13 cellular contexts compared by ENCODE assay signal in genomic region chr1:204514841-204515240, GRCh38. TPM values are rescaled to one million over a fixed set of nuclear protein-coding genes. Genes with fewer than 3 reads are reported as not detected.
A peak's percentile ranks its signal among the peaks of the same experiment; 100 is the strongest.
DNase-seq lines count a peak whose midpoint lies in the region; ATAC-seq and TF ChIP-seq lines count a peak whose summit lies in the region.
"Had no signal": no experiment of that assay in that cellular context is flagged by ENCODE, and none has a peak within 500 bp of the region (broad histone marks: within the 10 kb centered on the region; RNA-seq: fewer than 3 reads in every experiment).

No MANE protein-coding gene starts in this region.

- peaks cover 3% of the 10 kb centered on the region for H3K36me3 ChIP-seq in CD4-positive, CD25-positive, alpha-beta regulatory T cell (ENCODE audit: control insufficient read depth, insufficient read depth, low read length)
- H3K36me3 ChIP-seq in Caco-2 (ENCODE audit: control insufficient read depth, insufficient read depth, low read length): no peaks in the 10 kb centered on the region

- H3K9me3 Mint-ChIP-seq in CD4-positive, CD25-positive, alpha-beta regulatory T cell: no peaks in the 10 kb centered on the region
- no peaks in the 10 kb centered on the region for H3K9me3 Mint-ChIP-seq in Caco-2 (ENCODE audit: unreplicated experiment)

- peak overlapping the region; percentile 11 to 37 (median 29) for H3K4me3 Mint-ChIP-seq in CD4-positive, CD25-positive, alpha-beta regulatory T cell
- H3K4me3 Mint-ChIP-seq in Caco-2 (ENCODE audit: unreplicated experiment) (peak overlapping the region; percentile 15), T-helper 17 cell (peak overlapping the region; percentile 43)

- no peak for TF ChIP-seq CTCF in Caco-2 (IDR thresholded peaks at IDR 0.05; ENCODE audit: insufficient read depth in 1 of 2, low read depth in 1 of 2, low read length in 1 of 2, severe bottlenecking in 1 of 2, unreplicated experiment in 1 of 2)

- H3K36me3 Mint-ChIP-seq in CD4-positive, CD25-positive, alpha-beta regulatory T cell: peaks cover 12% of the 10 kb centered on the region
- no peaks in the 10 kb centered on the region for H3K36me3 Mint-ChIP-seq in Caco-2 (ENCODE audit: insufficient read depth, unreplicated experiment)
- H3K36me3 Mint-ChIP-seq in T-helper 17 cell (ENCODE audit: low read depth): peaks cover 4% of the 10 kb centered on the region

- H3K4me1 ChIP-seq in CD4-positive, CD25-positive, alpha-beta regulatory T cell (ENCODE audit: control insufficient read depth, insufficient read depth, low read length, poor library complexity, severe bottlenecking): peaks cover 60% of the 10 kb centered on the region
- no peaks in the 10 kb centered on the region for H3K4me1 ChIP-seq in Caco-2

- DNase-seq in CD4-positive, CD25-positive, alpha-beta regulatory T cell: no peak
- DNase-seq in Caco-2 (no peak), T-helper 17 cell (no peak), myocyte (ENCODE audit: low read depth) (peak; percentile 18), NCI-H1694 treated with DMSO at 0.1 percent for 48 hours (lab: John Stamatoyannopoulos, UW) (no peak), globus pallidus (ENCODE audit: low spot score) (no peak), NCI-H226 (no peak)
- DNase-seq: dermis blood vessel endothelial cell, hypothalamus, NCI-H1092, NCI-H2227 treated with DMSO at 0.1 percent for 48 hours, retina had no signal

- CTCF ChIA-PET in Caco-2 (lab: Charles Lee): interaction anchor here (0.6 kb wide), 2 partner anchors 96 to 109 kb away, joined by 3 read pairs; no protein-coding TSS in a partner anchor

- H3K27me3 Mint-ChIP-seq in CD4-positive, CD25-positive, alpha-beta regulatory T cell: no peaks in the 10 kb centered on the region
- H3K27me3 Mint-ChIP-seq in Caco-2 (ENCODE audit: insufficient read depth, unreplicated experiment) (no peaks in the 10 kb centered on the region), T-helper 17 cell (no peaks in the 10 kb centered on the region)

- no peak overlapping the region for H3K4me3 ChIP-seq in CD4-positive, CD25-positive, alpha-beta regulatory T cell (ENCODE audit: low read depth, low read length)
- H3K4me3 ChIP-seq in Caco-2 (ENCODE audit: low read depth, low read length): no peak overlapping the region

- peak overlapping the region; percentile 99 for H3K27ac ChIP-seq in CD4-positive, CD25-positive, alpha-beta regulatory T cell (ENCODE audit: insufficient read depth, low read length, poor library complexity, severe bottlenecking)

- POLR2A ChIA-PET in Caco-2 (lab: Charles Lee): no interaction called here

- no peak for ATAC-seq in CD4-positive, CD25-positive, alpha-beta regulatory T cell (ENCODE audit: low read depth in 2 of 2)
- no peak for ATAC-seq in T-helper 17 cell

- peak overlapping the region in 2 of 3 donors; percentile 26 to 59 for H3K27ac Mint-ChIP-seq in CD4-positive, CD25-positive, alpha-beta regulatory T cell
- H3K27ac Mint-ChIP-seq in Caco-2 (ENCODE audit: unreplicated experiment): no peak overlapping the region
- H3K27ac Mint-ChIP-seq in T-helper 17 cell: no peak overlapping the region

- peaks cover 16 to 61% (median 33%) of the 10 kb centered on the region in 4 donors for H3K4me1 Mint-ChIP-seq in CD4-positive, CD25-positive, alpha-beta regulatory T cell
- H3K4me1 Mint-ChIP-seq in Caco-2 (ENCODE audit: low read depth, unreplicated experiment): peaks cover 7% of the 10 kb centered on the region
- peaks cover 31% of the 10 kb centered on the region for H3K4me1 Mint-ChIP-seq in T-helper 17 cell

- no TSS peak for BruUV-seq in Caco-2 (replicated peaks; lab: Mats Ljungman, UMichigan)

- H3K27me3 ChIP-seq in CD4-positive, CD25-positive, alpha-beta regulatory T cell (ENCODE audit: control insufficient read depth, insufficient read depth, low read length): no peaks in the 10 kb centered on the region
- no peaks in the 10 kb centered on the region for H3K27me3 ChIP-seq in Caco-2 (replicated peaks; ENCODE audit: control insufficient read depth, insufficient read depth, low read length)
- H3K27me3 ChIP-seq: tibial nerve had no signal

- intact Hi-C loops in Caco-2 (cut with micrococcal nuclease; ENCODE audit: unreplicated experiment): no loop called here

- no peaks in the 10 kb centered on the region for H3K9me3 ChIP-seq in CD4-positive, CD25-positive, alpha-beta regulatory T cell (ENCODE audit: control insufficient read depth in 2 of 2, low read length in 2 of 2)
- H3K9me3 ChIP-seq in Caco-2 (no peaks in the 10 kb centered on the region), T-helper 17 cell (ENCODE audit: control insufficient read depth, low read length, poor library complexity, severe bottlenecking) (no peaks in the 10 kb centered on the region)
- H3K9me3 ChIP-seq: tibial nerve had no signal

RNA-seq across cellular contexts. Expression of gene MDM4, which starts 1.4 kb away (rescaled TPM):
- 263 TPM for total RNA-seq in CD4-positive, CD25-positive, alpha-beta regulatory T cell
- 10 to 100 TPM; 10.0 to 20.0 (median 11.3) TPM for polyA plus RNA-seq in CD4-positive, CD25-positive, alpha-beta regulatory T cell
- 56.5 and 58.9 TPM in 2 replicates for total RNA-seq in Caco-2 (2022)
- 100 to 1,000 TPM; 205 to 225 TPM for total RNA-seq in T-helper 17 cell
- total RNA-seq in myocyte: 27.7 and 36.3 TPM in 2 replicates
- polyA plus RNA-seq in myocyte (2012): 11.2 TPM

RNA-seq across cellular contexts. Expression of gene PIK3C2B, which starts 20.2 kb away (rescaled TPM):
- total RNA-seq in CD4-positive, CD25-positive, alpha-beta regulatory T cell: 39.5 TPM
- 1 to 10 TPM in 3 of 4 donors, under 1 TPM in 1; 0.90 to 2.2 (median 1.5) TPM for polyA plus RNA-seq in CD4-positive, CD25-positive, alpha-beta regulatory T cell
- total RNA-seq in Caco-2 (2022): 24.7 and 28.5 TPM in 2 replicates
- 10 to 100 TPM; 35.7 to 51.9 TPM for total RNA-seq in T-helper 17 cell
- 4.9 and 5.6 TPM in 2 replicates for total RNA-seq in myocyte
- polyA plus RNA-seq in myocyte (2012): 7.9 TPM

Comparison
In these comparisons a context has a peak if more than half of its experiments do, and no peak if none do; other contexts are left out.
1. H3K27ac Mint-ChIP-seq: peak in CD4-positive, CD25-positive, alpha-beta regulatory T cell (2 of 3); none in Caco-2 (single experiment) and T-helper 17 cell (single experiment).
2. Peak in every context shown above with its lines, with median percentiles within 50 percentile points of each other: H3K4me3 Mint-ChIP-seq.